14 cellular contexts compared by ENCODE assay signal in the genomic region with DNA sequence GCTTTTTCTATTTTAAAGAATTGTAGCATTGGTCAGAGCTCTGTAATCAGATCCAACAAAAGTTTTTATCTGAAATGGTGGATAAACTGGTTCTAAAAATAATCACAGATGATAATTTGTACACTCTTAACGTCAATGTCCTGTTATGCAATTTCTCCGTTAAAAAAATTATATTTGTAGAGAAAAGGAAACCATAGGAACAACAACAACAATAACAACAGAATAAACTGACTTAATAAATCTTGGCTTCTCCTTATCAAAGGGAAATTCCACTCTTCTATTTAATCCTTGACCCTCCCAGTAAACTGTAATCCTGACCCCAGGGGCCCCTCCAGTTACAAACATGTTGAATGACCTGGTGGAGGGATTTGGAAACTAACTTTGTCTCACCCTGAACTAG.
DNase-seq lines count a peak whose midpoint lies in the region; ATAC-seq and TF ChIP-seq lines count a peak whose summit lies in the region.
"Had no signal": no experiment of that assay in that cellular context is flagged by ENCODE, and none has a peak within 500 bp of the region (broad histone marks: within the 10 kb centered on the region; RNA-seq: fewer than 3 reads in every experiment).

No MANE protein-coding gene starts in this region.

- H3K4me1 ChIP-seq in gastrocnemius medialis = peaks cover 29 to 45% of the 10 kb centered on the region in 2 donors
- H3K4me1 ChIP-seq: BE2C had no signal

- CTCF ChIA-PET in activated naive CD4-positive, alpha-beta T cell treated with anti-CD3 and anti-CD28 coated beads for 36 hours (lab: Charles Lee) = no interaction called here

- TF ChIP-seq POLR2A in gastrocnemius medialis (IDR thresholded peaks at IDR 0.05) = no peak

- H3K36me3 ChIP-seq in gastrocnemius medialis = no peaks in the 10 kb centered on the region
- H3K36me3 ChIP-seq: BE2C had no signal

- no peaks in the 10 kb centered on the region for H3K9me3 ChIP-seq in gastrocnemius medialis
- H3K9me3 ChIP-seq: BE2C had no signal

- intact Hi-C loops in gastrocnemius medialis (cut with DNase I; ENCODE audit: low total_unique reads) = no loop called here
- intact Hi-C loops in activated naive CD4-positive, alpha-beta T cell treated with anti-CD3 and anti-CD28 coated beads for 36 hours (cut with micrococcal nuclease) = no loop called here

- no peak for TF ChIP-seq CTCF in gastrocnemius medialis (IDR thresholded peaks at IDR 0.05 in 4 of 5, conservative IDR thresholded peaks at IDR 0.05 in 1 of 5)

- in situ Hi-C loops in gastrocnemius medialis (cut with MboI; ENCODE audit: low sequenced_read_pairs in 4 of 4) = no loop called here

- ATAC-seq in central memory CD8-positive, alpha-beta T cell (replicated peaks; ENCODE audit: extremely low read depth, poor library complexity, severe bottlenecking) = no peak
- peak; percentile 38 to 52 for ATAC-seq in gastrocnemius medialis
- ATAC-seq in GM19395 (IDR thresholded peaks at IDR 0.05; ENCODE audit: unreplicated experiment) = no peak
- no peak for ATAC-seq in HG03097 (IDR thresholded peaks at IDR 0.05; ENCODE audit: low FRiP score, unreplicated experiment)
- ATAC-seq: K562, SK-N-SH treated with all-trans-retinoic acid at 6 μM for 48 hours had no signal

- DNase-seq in CD1c-positive myeloid dendritic cell (ENCODE audit: extremely low spot score) = peak; percentile 79
- DNase-seq in central memory CD8-positive, alpha-beta T cell (ENCODE audit: low spot score in 2 of 2) = no peak
- DNase-seq in iris pigment epithelial cell (ENCODE audit: low read depth) = peak; percentile 72
- no peak for DNase-seq in gastrocnemius medialis
- no peak for DNase-seq in NCI-H345 (lab: John Stamatoyannopoulos, UW)
- no peak for DNase-seq in activated naive CD4-positive, alpha-beta T cell treated with anti-CD3 and anti-CD28 coated beads for 36 hours
- DNase-seq: activated naive CD4-positive, alpha-beta T cell treated with anti-CD3 and anti-CD28 coated beads, Interleukin-2, amount 10 ng/mL, durations not matched to agents 7 days and 5 days; BE2C; H7 had no signal

- H3K27me3 ChIP-seq in gastrocnemius medialis = no peaks in the 10 kb centered on the region
- H3K27me3 ChIP-seq: BE2C had no signal

- peak overlapping the region; percentile 67 for H3K27ac Mint-ChIP-seq in central memory CD8-positive, alpha-beta T cell (ENCODE audit: low read depth)
- H3K27ac Mint-ChIP-seq in activated naive CD4-positive, alpha-beta T cell treated with anti-CD3 and anti-CD28 coated beads for 36 hours = no peak overlapping the region
- H3K27ac Mint-ChIP-seq: activated naive CD4-positive, alpha-beta T cell treated with anti-CD3 and anti-CD28 coated beads, Interleukin-2, amount 10 ng/mL, durations not matched to agents 7 days and 5 days; progenitor cell of endocrine pancreas had no signal

- H3K27ac ChIP-seq in gastrocnemius medialis = peak overlapping the region; percentile 60 to 79 (median 68)

- H3K4me1 Mint-ChIP-seq in central memory CD8-positive, alpha-beta T cell = peaks cover 6% of the 10 kb centered on the region
- H3K4me1 Mint-ChIP-seq in activated naive CD4-positive, alpha-beta T cell treated with anti-CD3 and anti-CD28 coated beads for 36 hours (ENCODE audit: low read depth) = peaks cover 6% of the 10 kb centered on the region

- H3K4me3 ChIP-seq in gastrocnemius medialis = no peak overlapping the region
- H3K4me3 ChIP-seq: K562 had no signal

- H3K4me3 Mint-ChIP-seq in central memory CD8-positive, alpha-beta T cell = no peak overlapping the region
- no peak overlapping the region for H3K4me3 Mint-ChIP-seq in activated naive CD4-positive, alpha-beta T cell treated with anti-CD3 and anti-CD28 coated beads for 36 hours
- H3K4me3 Mint-ChIP-seq: activated naive CD4-positive, alpha-beta T cell treated with anti-CD3 and anti-CD28 coated beads, Interleukin-2, amount 10 ng/mL, durations not matched to agents 7 days and 5 days had no signal

- no peaks in the 10 kb centered on the region for H3K27me3 Mint-ChIP-seq in central memory CD8-positive, alpha-beta T cell
- no peaks in the 10 kb centered on the region for H3K27me3 Mint-ChIP-seq in activated naive CD4-positive, alpha-beta T cell treated with anti-CD3 and anti-CD28 coated beads for 36 hours (ENCODE audit: low read depth)
- H3K27me3 Mint-ChIP-seq: activated naive CD4-positive, alpha-beta T cell treated with anti-CD3 and anti-CD28 coated beads, Interleukin-2, amount 10 ng/mL, durations not matched to agents 7 days and 5 days; progenitor cell of endocrine pancreas had no signal

- H3K9me3 Mint-ChIP-seq in central memory CD8-positive, alpha-beta T cell = no peaks in the 10 kb centered on the region
- H3K9me3 Mint-ChIP-seq in activated naive CD4-positive, alpha-beta T cell treated with anti-CD3 and anti-CD28 coated beads for 36 hours = no peaks in the 10 kb centered on the region
- H3K9me3 Mint-ChIP-seq: activated naive CD4-positive, alpha-beta T cell treated with anti-CD3 and anti-CD28 coated beads, Interleukin-2, amount 10 ng/mL, durations not matched to agents 7 days and 5 days had no signal

- peaks cover 4% of the 10 kb centered on the region for H3K36me3 Mint-ChIP-seq in central memory CD8-positive, alpha-beta T cell (ENCODE audit: insufficient read depth)
- peaks cover 8% of the 10 kb centered on the region for H3K36me3 Mint-ChIP-seq in activated naive CD4-positive, alpha-beta T cell treated with anti-CD3 and anti-CD28 coated beads for 36 hours (ENCODE audit: low read depth)

Comparison
In these comparisons a context has a peak if more than half of its experiments do, and no peak if none do; other contexts are left out.
1. DNase-seq: peak in CD1c-positive myeloid dendritic cell (single experiment) and iris pigment epithelial cell (single experiment); none in central memory CD8-positive, alpha-beta T cell (0 of 2), gastrocnemius medialis (0 of 2), NCI-H345 (single experiment) and activated naive CD4-positive, alpha-beta T cell treated with anti-CD3 and anti-CD28 coated beads for 36 hours (single experiment).
2. ATAC-seq: peak in gastrocnemius medialis (2 of 2); none in central memory CD8-positive, alpha-beta T cell (single experiment), GM19395 (single experiment) and HG03097 (single experiment).